8 cellular contexts compared by ENCODE assay signal in genomic region chr11:75352417-75353206, GRCh38. TPM values are rescaled to one million over a fixed set of nuclear protein-coding genes. Genes with fewer than 3 reads are reported as not detected.
A peak's percentile ranks its signal among the peaks of the same experiment; 100 is the strongest.
DNase-seq lines count a peak whose midpoint lies in the region; ATAC-seq and TF ChIP-seq lines count a peak whose summit lies in the region.

No MANE protein-coding gene starts in this region.

- 24% methylated on average over 12 of the region's 12 CpGs for WGBS in urinary bladder

- ATAC-seq in HG03045 (IDR thresholded peaks at IDR 0.05; ENCODE audit: unreplicated experiment) (no peak), GM18858 (IDR thresholded peaks at IDR 0.05; ENCODE audit: unreplicated experiment) (no peak)

- in situ Hi-C loops in brain microvascular endothelial cell (cut with HindIII; ENCODE audit: low pct_ligation_motif_present, low sequenced_read_pairs) = no loop called here

- no peaks in the 10 kb centered on the region for H3K27me3 ChIP-seq in brain microvascular endothelial cell (replicated peaks)

- H3K27ac Mint-ChIP-seq in mesothelial cell of epicardium = peak overlapping the region; percentile 43

- H3K4me3 Mint-ChIP-seq in mesothelial cell of epicardium = peak overlapping the region; percentile 76

- H3K4me1 ChIP-seq in ES-I3 (ENCODE audit: insufficient read depth, low read length) = peaks cover 30% of the 10 kb centered on the region
- no peaks in the 10 kb centered on the region for H3K4me1 ChIP-seq in urinary bladder (ENCODE audit: insufficient read depth)

- H3K27ac ChIP-seq in brain microvascular endothelial cell (no peak overlapping the region), urinary bladder (ENCODE audit: low read depth) (peak overlapping the region; percentile 65)

- H3K9ac ChIP-seq in ES-I3 (ENCODE audit: low read depth, low read length) = peak overlapping the region; percentile 83

- H3K4me3 ChIP-seq in brain microvascular endothelial cell (ENCODE audit: low read depth, low read length) (peak overlapping the region; percentile 63), urinary bladder (ENCODE audit: low read depth, low read length) (peak overlapping the region; percentile 66)

- H3K9me3 ChIP-seq in ES-I3 (ENCODE audit: control insufficient read depth, insufficient read depth, low read length) = no peaks in the 10 kb centered on the region

- peak; percentile 47 to 75 for DNase-seq in NCI-H2081 (lab: John Stamatoyannopoulos, UW)
- DNase-seq in brain microvascular endothelial cell = no peak
- no peak for DNase-seq in mesothelial cell of epicardium (ENCODE audit: low spot score in 2 of 2, unreplicated experiment in 2 of 2)
- DNase-seq in SW 1271 (lab: John Stamatoyannopoulos, UW) = no peak

- peaks cover 12% of the 10 kb centered on the region for H3K27me3 Mint-ChIP-seq in mesothelial cell of epicardium (ENCODE audit: low read depth)

- peaks cover 33% of the 10 kb centered on the region for H3K4me1 Mint-ChIP-seq in mesothelial cell of epicardium

- no peaks in the 10 kb centered on the region for H3K9me3 Mint-ChIP-seq in mesothelial cell of epicardium

- H3K36me3 Mint-ChIP-seq in mesothelial cell of epicardium = no peaks in the 10 kb centered on the region

- H3K36me3 ChIP-seq in ES-I3 (ENCODE audit: insufficient read depth, low read length) (peaks cover 14% of the 10 kb centered on the region), brain microvascular endothelial cell (replicated peaks) (no peaks in the 10 kb centered on the region), urinary bladder (ENCODE audit: insufficient read depth) (no peaks in the 10 kb centered on the region)

- TF ChIP-seq CTCF in brain microvascular endothelial cell (IDR thresholded peaks at IDR 0.05; ENCODE audit: low read depth, low read length, missing control alignments) = no peak
- no peak for TF ChIP-seq CTCF in mesothelial cell of epicardium (IDR thresholded peaks at IDR 0.05; ENCODE audit: unreplicated experiment)

RNA-seq across cellular contexts. Expression of gene ARRB1, which starts 1.2 kb away (rescaled TPM):
- 15.9 to 17.5 TPM (median 16.5 TPM) in 3 replicates for total RNA-seq in mesothelial cell of epicardium
- total RNA-seq in urinary bladder = 34.5 TPM
- 31.4 TPM for polyA plus RNA-seq in urinary bladder

RNA-seq across cellular contexts. Expression of gene RPS3, which starts 46.7 kb away (rescaled TPM):
- total RNA-seq in mesothelial cell of epicardium = 2,848 to 2,954 TPM (median 2,936 TPM) in 3 replicates
- 961 TPM for total RNA-seq in urinary bladder
- polyA plus RNA-seq in urinary bladder = 2,414 TPM

Comparison
In these comparisons a context has a peak if more than half of its experiments do, and no peak if none do; other contexts are left out.
1. DNase-seq: peak in NCI-H2081 (2 of 2); none in brain microvascular endothelial cell (single experiment), mesothelial cell of epicardium (0 of 2) and SW 1271 (0 of 2).